In the genomic region with DNA sequence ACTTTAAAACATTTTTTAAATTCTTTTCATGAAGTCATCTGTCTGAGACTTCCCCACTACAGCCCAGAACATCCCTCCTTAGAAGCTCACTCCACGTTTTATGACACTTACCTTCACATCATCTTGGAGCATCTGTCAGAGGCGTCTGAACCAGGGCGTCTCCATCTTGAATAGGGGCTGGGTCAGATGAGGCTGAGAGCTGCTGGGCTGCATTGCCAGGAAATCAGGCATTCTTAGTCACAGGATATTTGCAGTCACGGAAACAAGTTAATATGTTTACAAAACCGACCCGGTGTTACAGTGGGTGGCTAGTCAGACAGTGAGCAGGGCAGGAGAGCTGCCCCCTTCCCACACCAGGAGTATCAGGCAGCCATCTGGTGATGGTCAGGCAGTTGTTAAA, we compare ENCODE assay signal across 15 cellular contexts.
DNase-seq lines count a peak whose midpoint lies in the region; ATAC-seq and TF ChIP-seq lines count a peak whose summit lies in the region.
"Had no signal": no experiment of that assay in that cellular context is flagged by ENCODE, and none has a peak within 500 bp of the region (broad histone marks: within the 10 kb centered on the region; RNA-seq: fewer than 3 reads in every experiment).

No MANE protein-coding gene starts in this region.

- H3K27me3 ChIP-seq in AG04450 (ENCODE audit: control insufficient read depth, insufficient read depth, low read length) = no peaks in the 10 kb centered on the region
- H3K27me3 ChIP-seq: BLaER1 had no signal

- POLR2A ChIA-PET in AG04450 (lab: Yijun Ruan, JAX) = interaction anchor here (0.6 kb wide), 1 partner anchor 56 kb away, joined by 3 read pairs; no protein-coding TSS in a partner anchor

- H3K9me3 ChIP-seq in AG04450 (ENCODE audit: control insufficient read depth, insufficient read depth, low read length) = peaks cover 6% of the 10 kb centered on the region
- H3K9me3 ChIP-seq: BLaER1, mucosa of descending colon had no signal

- CTCF ChIA-PET in AG04450 (lab: Charles Lee) = interaction anchor here (0.9 to 2.8 kb wide), 2 partner anchors 152 to 289 kb away, joined by 3 to 13 read pairs; no protein-coding TSS in a partner anchor

- no peak for ATAC-seq in GM19452 (IDR thresholded peaks at IDR 0.05; ENCODE audit: unreplicated experiment)
- ATAC-seq: HepG2, mucosa of descending colon had no signal

- H3K4me3 ChIP-seq in AG04450 (ENCODE audit: low read depth, low read length) = peak overlapping the region; percentile 52
- H3K4me3 ChIP-seq in HFF-Myc (replicated peaks; ENCODE audit: low read depth, low read length) = peak overlapping the region; percentile 19
- H3K4me3 ChIP-seq in choroid plexus epithelial cell (ENCODE audit: low read depth, low read length) = no peak overlapping the region
- H3K4me3 ChIP-seq: BLaER1, mucosa of descending colon had no signal

- H3K27ac ChIP-seq in AG04450 (ENCODE audit: low read depth, low read length) = peak overlapping the region; percentile 80
- H3K27ac ChIP-seq: BLaER1 had no signal

- DNase-seq in AG04450 (ENCODE audit: low read depth, low spot score) (peak; percentile 77), HFF-Myc (ENCODE audit: extremely low read depth, low read depth) (peak; percentile 86), choroid plexus epithelial cell (ENCODE audit: low read depth) (peak; percentile 80), lung microvascular endothelial cell (ENCODE audit: low read depth in 2 of 2) (peak; percentile 85 to 96), NCI-H2227 (lab: John Stamatoyannopoulos, UW; ENCODE audit: unreplicated experiment) (no peak), SIG-M5 (lab: John Stamatoyannopoulos, UW) (no peak)
- no peak for DNase-seq in stimulated activated CD4-positive, alpha-beta T cell treated with anti-CD3 and anti-CD28 coated beads, Interleukin-2, amount 100 ng/mL, for 24 hours
- DNase-seq: aorta, HCEC 1CT, NCI-H1694, NCI-H82 had no signal

- no peak for TF ChIP-seq CTCF in AG04450 (IDR thresholded peaks at IDR 0.05; ENCODE audit: low read depth, low read length)
- no peak for TF ChIP-seq CTCF in HFF-Myc (IDR thresholded peaks at IDR 0.05; ENCODE audit: low read depth, low read length, missing control alignments)
- no peak for TF ChIP-seq CTCF in choroid plexus epithelial cell (conservative IDR thresholded peaks at IDR 0.05; ENCODE audit: low read depth, low read length)

Comparison
In these comparisons a context has a peak if more than half of its experiments do, and no peak if none do; other contexts are left out.
1. DNase-seq: peak in AG04450 (single experiment), HFF-Myc (single experiment), choroid plexus epithelial cell (single experiment) and lung microvascular endothelial cell (2 of 2); none in NCI-H2227 (single experiment), stimulated activated CD4-positive, alpha-beta T cell treated with anti-CD3 and anti-CD28 coated beads, Interleukin-2, amount 100 ng/mL, for 24 hours (0 of 2) and SIG-M5 (single experiment).